In the genomic region with DNA sequence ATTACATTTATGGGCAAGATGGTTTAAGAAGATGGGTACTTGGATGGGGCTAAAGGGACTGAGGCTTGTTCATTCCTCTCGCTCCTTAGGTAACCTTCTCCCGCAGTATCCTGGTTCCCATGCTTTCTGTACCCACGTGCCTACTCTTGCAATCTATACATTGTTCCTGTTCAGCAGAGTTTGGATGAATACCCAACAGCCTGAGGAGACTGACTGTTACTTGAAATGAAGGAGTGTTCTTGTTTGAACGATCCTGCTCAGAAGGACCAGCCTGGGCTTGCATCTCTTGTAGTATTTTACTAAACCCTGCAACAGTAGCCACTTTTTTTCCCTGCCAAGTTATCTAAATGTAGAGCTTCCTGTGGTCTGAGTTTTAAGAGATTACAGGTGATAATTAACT, we compare ENCODE assay signal across 23 cellular contexts. TPM values are rescaled to one million over a fixed set of nuclear protein-coding genes. Genes with fewer than 3 reads are reported as not detected.
DNase-seq lines count a peak whose midpoint lies in the region; ATAC-seq and TF ChIP-seq lines count a peak whose summit lies in the region.
"Had no signal": no experiment of that assay in that cellular context is flagged by ENCODE, and none has a peak within 500 bp of the region (broad histone marks: within the 10 kb centered on the region; RNA-seq: fewer than 3 reads in every experiment).

No MANE protein-coding gene starts in this region.

- CTCF ChIA-PET in MCF 10A (lab: Yijun Ruan, JAX) = no interaction called here

- TF ChIP-seq CTCF in MCF 10A (IDR thresholded peaks at IDR 0.05; ENCODE audit: unreplicated experiment) = no peak
- TF ChIP-seq CTCF in breast epithelium (IDR thresholded peaks at IDR 0.05) = no peak
- no peak for TF ChIP-seq CTCF in foreskin keratinocyte (conservative IDR thresholded peaks at IDR 0.05)

- no peaks in the 10 kb centered on the region for H3K27me3 ChIP-seq in breast epithelium
- no peaks in the 10 kb centered on the region for H3K27me3 ChIP-seq in foreskin keratinocyte

- intact Hi-C loops in MCF 10A (cut with micrococcal nuclease) = no loop called here
- intact Hi-C loops in breast epithelium (cut with DNase I; ENCODE audit: low total_unique reads) = no loop called here

- H3K36me3 ChIP-seq in breast epithelium = no peaks in the 10 kb centered on the region

- H3K27ac Mint-ChIP-seq in MCF 10A (ENCODE audit: low read depth, unreplicated experiment) = peak overlapping the region; percentile 66
- H3K27ac Mint-ChIP-seq: CD4-positive, alpha-beta T cell; HFFc6 had no signal

- H3K4me3 Mint-ChIP-seq in MCF 10A (ENCODE audit: unreplicated experiment) = no peak overlapping the region
- H3K4me3 Mint-ChIP-seq: CD4-positive, alpha-beta T cell; HFFc6 had no signal

- no peak overlapping the region for H3K4me3 ChIP-seq in breast epithelium
- H3K4me3 ChIP-seq: A549, GM23248 had no signal

- ATAC-seq in foreskin keratinocyte (peak; percentile 32), HG03520 (IDR thresholded peaks at IDR 0.05; ENCODE audit: unreplicated experiment) (no peak), HG03097 (IDR thresholded peaks at IDR 0.05; ENCODE audit: low FRiP score, unreplicated experiment) (no peak)
- ATAC-seq: A549, HCT116, HepG2 had no signal

- peaks cover 5% of the 10 kb centered on the region for H3K4me1 Mint-ChIP-seq in MCF 10A (ENCODE audit: insufficient read depth, unreplicated experiment)

- no TSS peak for BruUV-seq in MCF 10A (replicated peaks; lab: Mats Ljungman, UMichigan)

- DNase-seq in MCF 10A (ENCODE audit: unreplicated experiment) = no peak
- DNase-seq in breast epithelium (ENCODE audit: low spot score in 2 of 2) = no peak
- peak; percentile 10 for DNase-seq in epithelial cell of prostate (ENCODE audit: low read depth, low spot score)
- DNase-seq in foreskin keratinocyte = peak; percentile 63 to 83
- no peak for DNase-seq in HCEC 1CT
- DNase-seq: AML-193; Caco-2; CD4-positive, alpha-beta T cell; DMS153; DMS79; GDM1; GM23248; HFFc6 had no signal

- no peak for TF ChIP-seq POLR2A in breast epithelium (IDR thresholded peaks at IDR 0.05)

- H3K4me1 ChIP-seq in breast epithelium = no peaks in the 10 kb centered on the region
- no peaks in the 10 kb centered on the region for H3K4me1 ChIP-seq in foreskin keratinocyte
- H3K4me1 ChIP-seq: A549, Caco-2 had no signal

- H3K9me3 Mint-ChIP-seq in MCF 10A (ENCODE audit: unreplicated experiment) = no peaks in the 10 kb centered on the region
- H3K9me3 Mint-ChIP-seq: CD4-positive, alpha-beta T cell had no signal

- H3K27ac ChIP-seq in breast epithelium = no peak overlapping the region
- no peak overlapping the region for H3K27ac ChIP-seq in epithelial cell of prostate
- no peak overlapping the region for H3K27ac ChIP-seq in foreskin keratinocyte
- H3K27ac ChIP-seq: 22Rv1, A549, C4-2B, GM23248 had no signal

- POLR2A ChIA-PET in MCF 10A (lab: Yijun Ruan, JAX) = interaction anchor here (0.6 to 0.7 kb wide), 2 partner anchors 112 to 255 kb away, joined by 3 to 5 read pairs; no protein-coding TSS in a partner anchor

- H3K27me3 Mint-ChIP-seq in MCF 10A (ENCODE audit: insufficient read depth, unreplicated experiment) = no peaks in the 10 kb centered on the region
- H3K27me3 Mint-ChIP-seq: CD4-positive, alpha-beta T cell had no signal

- H3K36me3 Mint-ChIP-seq in MCF 10A (ENCODE audit: insufficient read depth, unreplicated experiment) = no peaks in the 10 kb centered on the region

- H3K9me3 ChIP-seq in breast epithelium = no peaks in the 10 kb centered on the region
- H3K9me3 ChIP-seq: A549, Caco-2 had no signal

RNA-seq across cellular contexts. Expression of a gene that starts 33.7 kb away (rescaled TPM):
- total RNA-seq in MCF 10A (2022) (not detected in 2 replicates), breast epithelium (not detected), foreskin keratinocyte (not detected in 2 replicates)
- polyA plus RNA-seq in foreskin keratinocyte = not detected in 2 replicates
- total RNA-seq: CD4-positive, alpha-beta T cell; Daoy; GM23248; H4; HFFc6 had no signal
- polyA plus RNA-seq: GM23248 had no signal

RNA-seq across cellular contexts. Expression of a gene that starts 38.0 kb away (rescaled TPM):
- 0.21 TPM in 1 of 2 replicates, not detected in the other for total RNA-seq in MCF 10A (2022)
- 1 to 10 TPM in 1 of 3 donors, under 1 TPM in 1, not detected in 1; 0.66 to 2.3 TPM for total RNA-seq in breast epithelium
- not detected in 2 replicates for total RNA-seq in foreskin keratinocyte
- polyA plus RNA-seq in foreskin keratinocyte = not detected in 2 replicates
- total RNA-seq: Caco-2; CD4-positive, alpha-beta T cell; Daoy; GM23248; H4; HFFc6 had no signal
- polyA plus RNA-seq: A549, BJ, GM23248, HepG2 had no signal

Comparison
In these comparisons a context has a peak if more than half of its experiments do, and no peak if none do; other contexts are left out.
1. DNase-seq: peak in epithelial cell of prostate (single experiment) and foreskin keratinocyte (2 of 2); none in MCF 10A (single experiment), breast epithelium (0 of 2) and HCEC 1CT (single experiment).